ENCODE assay signal across 25 cellular contexts in genomic region chr22:50610581-50610980, GRCh38. TPM values are rescaled to one million over a fixed set of nuclear protein-coding genes. Genes with fewer than 3 reads are reported as not detected.
"Had no signal": no experiment of that assay in that cellular context is flagged by ENCODE, and none has a peak within 500 bp of the region (broad histone marks: within the 10 kb centered on the region; RNA-seq: fewer than 3 reads in every experiment).

No MANE protein-coding gene starts in this region.

- H3K4me3 ChIP-seq: breast epithelium had no signal

- H3K9me3 ChIP-seq: breast epithelium had no signal

- ATAC-seq: activated CD8-positive, alpha-beta T cell treated with anti-CD3 and anti-CD28 coated beads, Interleukin-2, amount 10 ng/mL, durations not matched to agents 7 days and 5 days had no signal

- DNase-seq: activated CD4-positive, alpha-beta T cell treated with anti-CD3 and anti-CD28 coated beads for 48 hours; activated CD4-positive, alpha-beta T cell treated with anti-CD3 and anti-CD28 coated beads, Interleukin-2, amount 50 U/mL, for 4 hours; activated CD8-positive, alpha-beta memory T cell treated with anti-CD3 and anti-CD28 coated beads, Interleukin-2, amount 50 U/mL, for 48 hours; activated CD8-positive, alpha-beta T cell treated with anti-CD3 and anti-CD28 coated beads, Interleukin-2, amount 10 ng/mL, durations not matched to agents 7 days and 5 days; activated naive CD4-positive, alpha-beta T cell treated with Interleukin-2 at 50 U/mL for 16 hours; activated naive CD8-positive, alpha-beta T cell treated with anti-CD3 and anti-CD28 coated beads, Interleukin-2, amount 10 ng/mL, durations not matched to agents 7 days and 5 days; activated T-cell treated with anti-CD3 and anti-CD28 coated beads, Interleukin-2, amount 50 U/mL, for 1 hour; aorta; central memory CD4-positive, alpha-beta T cell; KG1; NCI-H1048; NCI-H146; NCI-H187 treated with DMSO at 0.1 percent for 48 hours; NCI-H345; NCI-H510A; NCI-H526 treated with DMSO at 0.1 percent for 48 hours; SIG-M5; T-helper 1 cell; WERI-Rb-1 had no signal

- H3K27ac ChIP-seq: breast epithelium, WERI-Rb-1 had no signal

- H3K36me3 ChIP-seq: breast epithelium had no signal

- H3K4me1 ChIP-seq: breast epithelium had no signal

- H3K27me3 ChIP-seq: breast epithelium had no signal

RNA-seq across cellular contexts. Expression of gene SYCE3, which starts 47.9 kb away (rescaled TPM):
- total RNA-seq: activated CD8-positive, alpha-beta T cell treated with anti-CD3 and anti-CD28 coated beads, Interleukin-2, amount 10 ng/mL, durations not matched to agents 7 days and 5 days; aorta; breast epithelium; chondrocyte; LHCN-M2; M059J; RPMI7951; T-helper 2 cell treated with Interferon-gamma antibody and Interleukin-4, amounts not matched to agents 100 ng/mL and 5 ng/mL, for 36 hours had no signal
